1 cellular context compared by ENCODE assay signal in genomic region chr7:7992502-7992901, GRCh38.
TF ChIP-seq lines count a peak whose summit lies in the region.

No MANE protein-coding gene starts in this region.

TF ChIP-seq in SK-N-SH treated with all-trans-retinoic acid at 6 μM for 48 hours, 23 proteins besides CTCF, POLR2A, EP300 and RAD21 (continued from another document):
- TF ChIP-seq TSHZ2 (CRISPR knock-in tag; IDR thresholded peaks at IDR 0.05) (no peak), ZC3H10 (CRISPR knock-in tag; IDR thresholded peaks at IDR 0.05) (no peak), ZNF565 (CRISPR knock-in tag; conservative IDR thresholded peaks at IDR 0.05; ENCODE audit: low read depth) (no peak), CSDC2 (CRISPR knock-in tag; IDR thresholded peaks at IDR 0.05) (no peak), ISL1 (CRISPR knock-in tag; IDR thresholded peaks at IDR 0.05) (no peak), ZFP30 (CRISPR knock-in tag; IDR thresholded peaks at IDR 0.05) (no peak), CSRNP3 (CRISPR knock-in tag; IDR thresholded peaks at IDR 0.05) (no peak), POU6F1 (CRISPR knock-in tag; IDR thresholded peaks at IDR 0.05; ENCODE audit: borderline replicate concordance, low read depth) (no peak), BACH2 (CRISPR knock-in tag; IDR thresholded peaks at IDR 0.05; ENCODE audit: borderline replicate concordance) (no peak), CREB5 (CRISPR knock-in tag; IDR thresholded peaks at IDR 0.05; ENCODE audit: low read depth) (no peak), ZNF8 (CRISPR knock-in tag; IDR thresholded peaks at IDR 0.05) (no peak), ARNTL (CRISPR knock-in tag; IDR thresholded peaks at IDR 0.05; ENCODE audit: borderline replicate concordance, low read depth) (no peak), ZNF70 (CRISPR knock-in tag; IDR thresholded peaks at IDR 0.05) (no peak), RARB (CRISPR knock-in tag; IDR thresholded peaks at IDR 0.05) (no peak), SNAI2 (CRISPR knock-in tag; IDR thresholded peaks at IDR 0.05) (no peak), ESRRG (CRISPR knock-in tag; IDR thresholded peaks at IDR 0.05) (no peak)
